Comparison of ENCODE assay signal across 8 cellular contexts in the genomic region with DNA sequence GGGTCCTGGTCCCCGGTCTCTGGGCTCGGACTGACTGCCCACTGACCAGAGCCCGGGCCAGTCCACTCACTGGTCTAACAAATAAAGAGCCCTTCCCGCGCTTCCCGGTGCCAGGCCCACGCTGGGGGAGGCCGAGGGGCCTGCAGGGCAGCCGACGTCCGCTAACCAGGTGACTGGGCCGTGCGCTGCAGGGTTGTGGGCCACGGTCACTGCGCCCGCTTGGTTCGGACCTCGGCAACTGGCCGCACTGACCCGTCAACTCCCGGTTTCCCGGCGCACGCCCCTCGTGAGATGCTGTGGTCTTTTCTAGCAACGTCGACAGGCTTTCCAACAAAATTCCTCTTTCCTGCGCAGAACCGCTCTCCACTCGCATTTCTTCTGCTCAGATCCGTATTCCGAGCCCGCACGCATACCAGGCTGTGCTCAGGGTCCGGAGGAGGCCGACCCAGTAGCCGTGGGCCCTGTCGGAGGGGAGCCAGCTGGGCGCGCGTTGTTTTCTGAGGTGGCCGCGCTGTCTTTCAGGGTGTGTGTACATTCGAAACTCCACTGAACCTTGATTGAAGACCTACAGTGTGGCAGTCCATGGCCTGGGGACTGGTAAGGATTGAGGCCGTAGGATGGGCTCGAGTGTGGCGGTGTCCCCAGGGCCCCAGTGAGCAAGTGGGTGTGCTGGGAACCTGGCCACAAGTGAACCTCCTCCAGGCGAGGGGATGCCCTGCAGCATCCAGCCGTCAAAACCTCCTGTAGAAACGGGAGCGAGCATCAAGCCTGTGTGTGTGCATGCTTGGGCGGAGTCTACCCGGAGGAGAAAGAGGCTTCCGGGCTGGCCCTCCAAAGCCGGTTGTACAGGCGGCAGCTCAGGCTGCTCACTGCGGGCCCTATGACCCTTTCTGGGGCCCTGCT. TPM values are rescaled to one million over a fixed set of nuclear protein-coding genes. Genes with fewer than 3 reads are reported as not detected.
DNase-seq lines count a peak whose midpoint lies in the region; ATAC-seq and TF ChIP-seq lines count a peak whose summit lies in the region.

No MANE protein-coding gene starts in this region.

- H3K9me3 ChIP-seq in Panc1 (ENCODE audit: control insufficient read depth, insufficient read depth, low read depth, low read length) (no peaks in the 10 kb centered on the region), mucosa of rectum (ENCODE audit: control insufficient read depth in 2 of 2, low read length in 2 of 2) (no peaks in the 10 kb centered on the region)
- H3K9me3 ChIP-seq in effector memory CD4-positive, alpha-beta T cell (ENCODE audit: control insufficient read depth, low read length): no peaks in the 10 kb centered on the region

- H3K27me3 ChIP-seq in Panc1 (ENCODE audit: control insufficient read depth, insufficient read depth, low read length): no peaks in the 10 kb centered on the region
- no peaks in the 10 kb centered on the region for H3K27me3 ChIP-seq in effector memory CD4-positive, alpha-beta T cell (replicated peaks; ENCODE audit: control insufficient read depth, insufficient read depth, low read length, poor library complexity, severe bottlenecking)
- H3K27me3 ChIP-seq in mucosa of rectum (ENCODE audit: control insufficient read depth in 2 of 2, insufficient read depth in 2 of 2, low read length in 2 of 2): no peaks in the 10 kb centered on the region

- DNase-seq in activated effector memory CD4-positive, alpha-beta T cell treated with anti-CD3 and anti-CD28 coated beads, Interleukin-2, amount 50 U/mL, for 16 hours: peak; percentile 61
- no peak for DNase-seq in activated effector memory CD4-positive, alpha-beta T cell treated with Interleukin-2 at 50 U/mL for 16 hours
- DNase-seq in Panc1 (ENCODE audit: low read depth, low spot score): no peak
- no peak for DNase-seq in effector memory CD4-positive, alpha-beta T cell
- DNase-seq in NCI-H2029 (lab: John Stamatoyannopoulos, UW): no peak
- no peak for DNase-seq in putamen (ENCODE audit: low spot score)

- H3K27ac ChIP-seq in Panc1 (ENCODE audit: low read length): peak overlapping the region; percentile 77
- H3K27ac ChIP-seq in effector memory CD4-positive, alpha-beta T cell (ENCODE audit: insufficient read depth, low read length, poor library complexity, severe bottlenecking): no peak overlapping the region
- peak overlapping the region; percentile 15 to 23 for H3K27ac ChIP-seq in mucosa of rectum (ENCODE audit: low read depth in 2 of 2, low read length in 2 of 2)

- CTCF ChIA-PET in Panc1 (lab: Charles Lee): no interaction called here

- H3K4me3 ChIP-seq in Panc1 (ENCODE audit: low read depth in 2 of 2, low read length in 2 of 2) (peak overlapping the region; percentile 49 to 54), mucosa of rectum (ENCODE audit: low read length in 2 of 2) (peak overlapping the region; percentile 41 to 52)
- H3K4me3 ChIP-seq in effector memory CD4-positive, alpha-beta T cell (ENCODE audit: insufficient read depth, low read depth, low read length, poor library complexity, severe bottlenecking): peak overlapping the region; percentile 45

- no peaks in the 10 kb centered on the region; the same call in 1 of the 2 replicates for H3K36me3 ChIP-seq in Panc1 (ENCODE audit: control insufficient read depth, insufficient read depth, low read length)
- H3K36me3 ChIP-seq in effector memory CD4-positive, alpha-beta T cell (ENCODE audit: control insufficient read depth, insufficient read depth, low read length): no peaks in the 10 kb centered on the region
- peaks cover 0 to 2% of the 10 kb centered on the region in 2 donors for H3K36me3 ChIP-seq in mucosa of rectum (ENCODE audit: control insufficient read depth in 2 of 2, insufficient read depth in 2 of 2, low read length in 2 of 2)

- no TSS peak for BruUV-seq in Panc1 (replicated peaks; lab: Mats Ljungman, UMichigan)

- peak overlapping the region in 1 of 2 donors; percentile 63 for H3K9ac ChIP-seq in mucosa of rectum (ENCODE audit: low read depth in 1 of 2, low read length in 2 of 2)

- peak; percentile 20; the same call in 1 of the 2 replicates for ATAC-seq in Panc1
- no peak for ATAC-seq in GM18907 (IDR thresholded peaks at IDR 0.05; ENCODE audit: unreplicated experiment)

- POLR2A ChIA-PET in Panc1 (lab: Charles Lee): no interaction called here

- TF ChIP-seq CTCF in Panc1 (IDR thresholded peaks at IDR 0.05): no peak

- intact Hi-C loops in Panc1 (cut with micrococcal nuclease; ENCODE audit: unreplicated experiment): no loop called here

- in situ Hi-C loops in Panc1 (cut with HindIII; ENCODE audit: low pct_unique_long_range_greater_than_20kb, low sequenced_read_pairs): no loop called here

- peaks cover 21% of the 10 kb centered on the region for H3K4me1 ChIP-seq in Panc1 (ENCODE audit: control insufficient read depth, insufficient read depth, low read length)
- peaks cover 32% of the 10 kb centered on the region for H3K4me1 ChIP-seq in effector memory CD4-positive, alpha-beta T cell (ENCODE audit: control insufficient read depth, insufficient read depth, low read length, poor library complexity, severe bottlenecking)
- H3K4me1 ChIP-seq in mucosa of rectum (ENCODE audit: control insufficient read depth in 2 of 2, insufficient read depth in 2 of 2, low read length in 2 of 2): peaks cover 13 to 36% of the 10 kb centered on the region in 2 donors

RNA-seq across cellular contexts. Expression of a gene that starts 0.9 kb away (rescaled TPM):
- 137 TPM for total RNA-seq in Panc1 (2021; ENCODE audit: unreplicated experiment)
- polyA plus RNA-seq in Panc1 (2012; ENCODE audit: insufficient read length): 235 TPM

RNA-seq across cellular contexts. Expression of a gene that starts 1.9 kb away (rescaled TPM):
- total RNA-seq in Panc1 (2021; ENCODE audit: unreplicated experiment): 27.3 TPM
- polyA plus RNA-seq in Panc1 (2012; ENCODE audit: insufficient read length): 68.1 TPM

RNA-seq across cellular contexts. Expression of a gene that starts 39.4 kb away (rescaled TPM):
- total RNA-seq in Panc1 (2021; ENCODE audit: unreplicated experiment): 0.39 TPM
- polyA plus RNA-seq in Panc1 (2012; ENCODE audit: insufficient read length): 0.17 TPM
